Comparison of ENCODE assay signal across 8 cellular contexts in the genomic region with DNA sequence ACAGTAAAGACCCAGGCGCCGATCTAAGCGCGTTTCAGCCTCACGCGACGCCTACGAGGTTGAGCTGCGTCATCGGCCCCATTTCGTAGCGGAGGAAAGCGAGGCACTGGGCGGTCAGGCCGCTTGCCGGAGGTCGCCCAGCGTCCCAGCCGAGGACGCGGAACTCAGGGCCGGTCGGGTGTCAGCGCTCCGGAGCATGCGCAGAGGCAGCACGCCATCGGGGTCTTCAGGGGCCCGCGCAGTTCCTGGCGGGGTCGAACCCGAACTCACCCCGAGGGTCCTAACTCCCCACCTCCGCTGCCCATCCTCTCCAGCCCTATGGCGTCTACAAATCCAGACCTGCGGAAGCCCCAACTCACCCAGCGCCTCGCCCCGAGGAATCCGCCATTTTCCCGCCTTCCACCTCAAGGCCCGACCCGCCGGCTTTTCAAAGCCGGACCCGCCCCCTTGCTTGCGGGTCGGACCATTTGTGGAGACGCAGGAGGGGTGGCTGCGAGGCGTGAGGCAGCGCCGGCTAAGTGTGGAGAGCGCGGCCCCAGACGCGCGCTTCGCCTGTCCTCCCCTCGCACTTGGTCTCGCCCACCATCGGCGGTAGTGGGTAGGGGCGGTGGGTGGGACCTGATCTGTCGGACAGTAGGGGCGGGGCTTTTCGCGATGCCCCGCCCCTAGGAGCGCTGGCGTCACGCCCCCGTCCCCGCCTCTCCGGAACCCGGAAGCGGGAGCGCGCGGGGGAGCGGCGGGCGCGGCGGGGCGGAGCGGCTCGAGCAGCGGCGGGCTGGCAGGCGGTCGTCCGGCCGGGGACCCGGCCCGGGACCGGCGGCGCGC. TPM values are rescaled to one million over a fixed set of nuclear protein-coding genes. Genes with fewer than 3 reads are reported as not detected.
A peak's percentile ranks its signal among the peaks of the same experiment; 100 is the strongest.
DNase-seq lines count a peak whose midpoint lies in the region; TF ChIP-seq lines count a peak whose summit lies in the region.

A gene with protein sequence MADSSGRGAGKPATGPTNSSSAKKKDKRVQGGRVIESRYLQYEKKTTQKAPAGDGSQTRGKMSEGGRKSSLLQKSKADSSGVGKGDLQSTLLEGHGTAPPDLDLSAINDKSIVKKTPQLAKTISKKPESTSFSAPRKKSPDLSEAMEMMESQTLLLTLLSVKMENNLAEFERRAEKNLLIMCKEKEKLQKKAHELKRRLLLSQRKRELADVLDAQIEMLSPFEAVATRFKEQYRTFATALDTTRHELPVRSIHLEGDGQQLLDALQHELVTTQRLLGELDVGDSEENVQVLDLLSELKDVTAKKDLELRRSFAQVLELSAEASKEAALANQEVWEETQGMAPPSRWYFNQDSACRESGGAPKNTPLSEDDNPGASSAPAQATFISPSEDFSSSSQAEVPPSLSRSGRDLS (minus strand): TSS at position 418 of the 825 bp plus-strand sequence. CDS start 30 bp downstream, at position 388.
A gene with protein sequence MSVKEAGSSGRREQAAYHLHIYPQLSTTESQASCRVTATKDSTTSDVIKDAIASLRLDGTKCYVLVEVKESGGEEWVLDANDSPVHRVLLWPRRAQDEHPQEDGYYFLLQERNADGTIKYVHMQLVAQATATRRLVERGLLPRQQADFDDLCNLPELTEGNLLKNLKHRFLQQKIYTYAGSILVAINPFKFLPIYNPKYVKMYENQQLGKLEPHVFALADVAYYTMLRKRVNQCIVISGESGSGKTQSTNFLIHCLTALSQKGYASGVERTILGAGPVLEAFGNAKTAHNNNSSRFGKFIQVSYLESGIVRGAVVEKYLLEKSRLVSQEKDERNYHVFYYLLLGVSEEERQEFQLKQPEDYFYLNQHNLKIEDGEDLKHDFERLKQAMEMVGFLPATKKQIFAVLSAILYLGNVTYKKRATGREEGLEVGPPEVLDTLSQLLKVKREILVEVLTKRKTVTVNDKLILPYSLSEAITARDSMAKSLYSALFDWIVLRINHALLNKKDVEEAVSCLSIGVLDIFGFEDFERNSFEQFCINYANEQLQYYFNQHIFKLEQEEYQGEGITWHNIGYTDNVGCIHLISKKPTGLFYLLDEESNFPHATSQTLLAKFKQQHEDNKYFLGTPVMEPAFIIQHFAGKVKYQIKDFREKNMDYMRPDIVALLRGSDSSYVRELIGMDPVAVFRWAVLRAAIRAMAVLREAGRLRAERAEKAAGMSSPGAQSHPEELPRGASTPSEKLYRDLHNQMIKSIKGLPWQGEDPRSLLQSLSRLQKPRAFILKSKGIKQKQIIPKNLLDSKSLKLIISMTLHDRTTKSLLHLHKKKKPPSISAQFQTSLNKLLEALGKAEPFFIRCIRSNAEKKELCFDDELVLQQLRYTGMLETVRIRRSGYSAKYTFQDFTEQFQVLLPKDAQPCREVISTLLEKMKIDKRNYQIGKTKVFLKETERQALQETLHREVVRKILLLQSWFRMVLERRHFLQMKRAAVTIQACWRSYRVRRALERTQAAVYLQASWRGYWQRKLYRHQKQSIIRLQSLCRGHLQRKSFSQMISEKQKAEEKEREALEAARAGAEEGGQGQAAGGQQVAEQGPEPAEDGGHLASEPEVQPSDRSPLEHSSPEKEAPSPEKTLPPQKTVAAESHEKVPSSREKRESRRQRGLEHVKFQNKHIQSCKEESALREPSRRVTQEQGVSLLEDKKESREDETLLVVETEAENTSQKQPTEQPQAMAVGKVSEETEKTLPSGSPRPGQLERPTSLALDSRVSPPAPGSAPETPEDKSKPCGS (N-terminal part only) (plus strand): TSS at position 743 of the 825 bp plus-strand sequence. CDS start 25,941 bp downstream, outside the sequence.

- H3K4me1 ChIP-seq in neuron (ENCODE audit: insufficient read depth, low read length) = peaks cover 36% of the 10 kb centered on the region

- H3K36me3 Mint-ChIP-seq in HFFc6 (ENCODE audit: low read depth) = peaks cover 9% of the 10 kb centered on the region

- H3K4me1 Mint-ChIP-seq in HFFc6 (ENCODE audit: low read depth) = peaks cover 53% of the 10 kb centered on the region

- H3K27ac Mint-ChIP-seq in HFFc6 = peak within 1 kb of the TSS; percentile 99

- peaks cover 14% of the 10 kb centered on the region for H3K36me3 ChIP-seq in neuron (ENCODE audit: insufficient read depth, low read length)

- DNase-seq in GM04503 (ENCODE audit: low read depth) (peak; percentile 94), HFFc6 (peak; percentile 100), NB4 (ENCODE audit: low read depth) (peak; percentile 99), SK-N-DZ (ENCODE audit: low spot score) (peak; percentile 98), foreskin melanocyte (peak; percentile 98), stromal cell of bone marrow (ENCODE audit: low read depth) (peak; percentile 98)
- peak; percentile 100 for DNase-seq in activated naive CD4-positive, alpha-beta T cell treated with Interleukin-2 at 50 U/mL for 16 hours

- no peaks in the 10 kb centered on the region for H3K27me3 ChIP-seq in neuron (ENCODE audit: insufficient read depth, low read length)

- H3K4me3 ChIP-seq in NB4 (ENCODE audit: low read depth, low read length) (peak within 1 kb of the TSS; percentile 96), neuron (ENCODE audit: low read length) (peak within 1 kb of the TSS; percentile 69)

- no peaks in the 10 kb centered on the region for H3K9me3 Mint-ChIP-seq in HFFc6

- TF ChIP-seq CTCF in HFFc6 (IDR thresholded peaks at IDR 0.05) (no peak), NB4 (IDR thresholded peaks at IDR 0.05; ENCODE audit: low read depth, low read length) (no peak)

- TF ChIP-seq POLR2A in NB4 (IDR thresholded peaks at IDR 0.05; ENCODE audit: extremely low read depth, insufficient read length) = peak; percentile 77

- peak within 1 kb of the TSS; percentile 94 for H3K4me3 Mint-ChIP-seq in HFFc6

- H3K27me3 Mint-ChIP-seq in HFFc6 (ENCODE audit: insufficient read depth) = peaks cover 4% of the 10 kb centered on the region

- peak within 1 kb of the TSS; percentile 21 for H2AFZ ChIP-seq in neuron (ENCODE audit: low read depth, low read length)

- H3K9me3 ChIP-seq in neuron (ENCODE audit: low read length) = no peaks in the 10 kb centered on the region

RNA-seq across cellular contexts. Expression of the first gene that starts in this region (rescaled TPM):
- 10 to 100 TPM in 5 of 6 experiments, 1 to 10 TPM in 1; 7.6 to 13.2 (median 12.2) TPM for total RNA-seq in HFFc6 (2021; fragmentation: NEBNext Ultra II Directional; extraction: Animal tissue kit (Norgen Biotek cat#: 25700))
- 17.4 and 18.5 TPM in 2 replicates for polyA plus RNA-seq in SK-N-DZ (2014; cell fraction: cytosol; rRNA removed)
- polyA plus RNA-seq in SK-N-DZ (2014; cell fraction: nucleus; rRNA removed) = 21.2 and 26.6 TPM in 2 replicates

RNA-seq across cellular contexts. Expression of the second gene that starts in this region (rescaled TPM):
- 10 to 100 TPM; 81.2 to 89.0 (median 83.4) TPM for total RNA-seq in HFFc6 (2021; fragmentation: NEBNext Ultra II Directional; extraction: Animal tissue kit (Norgen Biotek cat#: 25700))
- polyA plus RNA-seq in SK-N-DZ (2014; cell fraction: cytosol; rRNA removed) = 10.0 and 11.0 TPM in 2 replicates
- 47.4 and 83.5 TPM in 2 replicates for polyA plus RNA-seq in SK-N-DZ (2014; cell fraction: nucleus; rRNA removed)

Comparison
In these comparisons a context has a peak if more than half of its experiments do, and no peak if none do; other contexts are left out.
1. Peak in every context shown above with its lines: DNase-seq and H3K4me3 ChIP-seq.